ENCODE assay signal across 24 cellular contexts in genomic region chr9:128747233-128747632, GRCh38.
"Had no signal": no experiment of that assay in that cellular context is flagged by ENCODE, and none has a peak within 500 bp of the region (broad histone marks: within the 10 kb centered on the region; RNA-seq: fewer than 3 reads in every experiment).

No MANE protein-coding gene starts in this region.

- H3K27me3 Mint-ChIP-seq: activated CD4-positive, alpha-beta memory T cell treated with anti-CD3 and anti-CD28 coated beads for 36 hours; activated CD4-positive, alpha-beta T cell treated with anti-CD3 and anti-CD28 coated beads, Interleukin-2, amount 10 ng/mL, durations not matched to agents 7 days and 5 days; activated naive CD8-positive, alpha-beta T cell treated with anti-CD3 and anti-CD28 coated beads for 36 hours; T-cell had no signal

- DNase-seq: activated CD4-positive, alpha-beta memory T cell treated with anti-CD3 and anti-CD28 coated beads for 36 hours; activated CD4-positive, alpha-beta T cell treated with anti-CD3 and anti-CD28 coated beads, Interleukin-2, amount 10 ng/mL, durations not matched to agents 7 days and 5 days; activated CD4-positive, CD25-positive, alpha-beta regulatory T cell; activated CD8-positive, alpha-beta memory T cell treated with anti-CD3 and anti-CD28 coated beads for 24 hours; activated gamma-delta T cell; activated naive CD4-positive, alpha-beta T cell treated with anti-CD3 and anti-CD28 coated beads for 36 hours; activated naive CD8-positive, alpha-beta T cell treated with anti-CD3 and anti-CD28 coated beads for 36 hours; activated T-cell treated with anti-CD3 and anti-CD28 coated beads, Interleukin-2, amount 50 U/mL, for 4 hours; anterior cingulate cortex; cerebellar nuclear complex; Kasumi-1; KBM-7; NCI-H1092; NCI-H1417; NCI-H1930; NCI-H2171 treated with DMSO at 0.1 percent for 48 hours; NCI-H226; NCI-H526 treated with DMSO at 0.1 percent for 48 hours; PC-3; SIG-M5; T-cell; T-helper 2 cell; T1000 had no signal

- H3K4me3 Mint-ChIP-seq: activated CD4-positive, alpha-beta memory T cell treated with anti-CD3 and anti-CD28 coated beads for 36 hours; activated CD4-positive, alpha-beta T cell treated with anti-CD3 and anti-CD28 coated beads, Interleukin-2, amount 10 ng/mL, durations not matched to agents 7 days and 5 days; activated naive CD4-positive, alpha-beta T cell treated with anti-CD3 and anti-CD28 coated beads for 36 hours; activated naive CD8-positive, alpha-beta T cell treated with anti-CD3 and anti-CD28 coated beads for 36 hours; activated T-cell treated with anti-CD3 and anti-CD28 coated beads, Interleukin-2, amount 50 U/mL, for 4 hours; T-cell had no signal

- H3K9me3 Mint-ChIP-seq: activated CD4-positive, alpha-beta memory T cell treated with anti-CD3 and anti-CD28 coated beads for 36 hours; activated CD4-positive, alpha-beta T cell treated with anti-CD3 and anti-CD28 coated beads, Interleukin-2, amount 10 ng/mL, durations not matched to agents 7 days and 5 days; activated naive CD4-positive, alpha-beta T cell treated with anti-CD3 and anti-CD28 coated beads for 36 hours; activated naive CD8-positive, alpha-beta T cell treated with anti-CD3 and anti-CD28 coated beads for 36 hours; activated T-cell treated with anti-CD3 and anti-CD28 coated beads, Interleukin-2, amount 50 U/mL, for 4 hours; T-cell had no signal

- H3K36me3 Mint-ChIP-seq: activated naive CD8-positive, alpha-beta T cell treated with anti-CD3 and anti-CD28 coated beads for 36 hours had no signal

- H3K27ac ChIP-seq: SK-N-MC had no signal

- H3K27ac Mint-ChIP-seq: activated CD4-positive, alpha-beta memory T cell treated with anti-CD3 and anti-CD28 coated beads for 36 hours; activated naive CD4-positive, alpha-beta T cell treated with anti-CD3 and anti-CD28 coated beads for 36 hours; activated naive CD8-positive, alpha-beta T cell treated with anti-CD3 and anti-CD28 coated beads for 36 hours; T-cell had no signal

- ATAC-seq: activated T-cell treated with anti-CD3 and anti-CD28 coated beads, Interleukin-2, amount 50 U/mL, for 4 hours; PC-3; T-cell had no signal

- H3K4me1 Mint-ChIP-seq: activated CD4-positive, alpha-beta T cell treated with anti-CD3 and anti-CD28 coated beads, Interleukin-2, amount 10 ng/mL, durations not matched to agents 7 days and 5 days; activated naive CD8-positive, alpha-beta T cell treated with anti-CD3 and anti-CD28 coated beads for 36 hours; T-cell had no signal

- H3K4me3 ChIP-seq: SK-N-MC had no signal
